In the genomic region with DNA sequence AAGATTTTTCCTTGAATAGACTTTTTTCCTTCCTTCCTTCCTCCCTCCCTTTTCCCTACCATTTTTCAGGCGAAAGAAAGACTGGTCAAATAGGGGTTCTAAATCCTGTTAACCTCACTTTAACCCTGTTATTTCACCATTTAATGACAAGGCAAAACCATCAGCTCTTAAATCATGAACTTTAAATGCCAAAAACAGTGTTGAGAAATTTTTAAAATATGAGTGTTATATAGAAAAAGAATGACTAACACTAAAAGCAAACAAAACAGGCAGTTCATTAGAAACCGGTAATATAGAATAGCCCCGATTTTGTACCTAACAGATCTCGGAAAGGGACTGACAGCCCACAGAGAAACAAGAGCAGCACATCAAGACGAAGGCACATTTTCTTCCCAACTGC, we compare ENCODE assay signal across 8 cellular contexts. TPM values are rescaled to one million over a fixed set of nuclear protein-coding genes. Genes with fewer than 3 reads are reported as not detected.
A peak's percentile ranks its signal among the peaks of the same experiment; 100 is the strongest.
DNase-seq lines count a peak whose midpoint lies in the region; ATAC-seq, FAIRE-seq and TF ChIP-seq lines count a peak whose summit lies in the region.

No MANE protein-coding gene starts in this region.

- H3K4me1 Mint-ChIP-seq in natural killer cell treated with Interleukin-12 subunit alpha and Interleukin-12 subunit beta and Interleukin-15 and Interleukin-18, amount 100 ng/mL, for 72 hours (ENCODE audit: low read depth in 2 of 2): peaks cover 63 to 68% of the 10 kb centered on the region in 2 donors

- no peak for FAIRE-seq in bronchial epithelial cell (lab: Jason Lieb, UNC)

- H3K4me3 Mint-ChIP-seq in natural killer cell treated with Interleukin-12 subunit alpha and Interleukin-12 subunit beta and Interleukin-15 and Interleukin-18, amount 100 ng/mL, for 72 hours: peak overlapping the region; percentile 97

- DNase-seq in GM12864 (ENCODE audit: low read depth) (no peak), bronchial epithelial cell (ENCODE audit: low read depth) (peak; percentile 90), UCSD-AML1 (lab: John Stamatoyannopoulos, UW; ENCODE audit: unreplicated experiment) (no peak), globus pallidus (ENCODE audit: low spot score) (no peak), NCI-H2081 (lab: John Stamatoyannopoulos, UW) (no peak), NCI-H345 treated with DMSO at 0.1 percent for 48 hours (lab: John Stamatoyannopoulos, UW; ENCODE audit: unreplicated experiment) (no peak)
- no peak for DNase-seq in natural killer cell treated with Interleukin-12 subunit alpha and Interleukin-12 subunit beta and Interleukin-15 and Interleukin-18, amount 100 ng/mL, for 72 hours (ENCODE audit: low spot score)

- H3K4me3 ChIP-seq in GM12864 (ENCODE audit: low read depth, low read length): peak overlapping the region; percentile 50
- H3K4me3 ChIP-seq in bronchial epithelial cell (ENCODE audit: low read depth, low read length): peak overlapping the region; percentile 24

- no peaks in the 10 kb centered on the region for H3K27me3 ChIP-seq in bronchial epithelial cell (ENCODE audit: control insufficient read depth, insufficient read depth, low read length)

- TF ChIP-seq CTCF in GM12864 (IDR thresholded peaks at IDR 0.05; ENCODE audit: low read depth, low read length, missing control alignments): no peak
- TF ChIP-seq CTCF in bronchial epithelial cell (IDR thresholded peaks at IDR 0.05; ENCODE audit: insufficient read depth, low read length, severe bottlenecking): no peak

- no peaks in the 10 kb centered on the region for H3K36me3 Mint-ChIP-seq in natural killer cell treated with Interleukin-12 subunit alpha and Interleukin-12 subunit beta and Interleukin-15 and Interleukin-18, amount 100 ng/mL, for 72 hours

- peak; percentile 0 for ATAC-seq in HG03108 (IDR thresholded peaks at IDR 0.05; ENCODE audit: unreplicated experiment)
- ATAC-seq in natural killer cell treated with Interleukin-12 subunit alpha and Interleukin-12 subunit beta and Interleukin-15 and Interleukin-18, amount 100 ng/mL, for 72 hours: no peak

- H3K9me3 Mint-ChIP-seq in natural killer cell treated with Interleukin-12 subunit alpha and Interleukin-12 subunit beta and Interleukin-15 and Interleukin-18, amount 100 ng/mL, for 72 hours: peaks cover 3% of the 10 kb centered on the region

- H3K36me3 ChIP-seq in bronchial epithelial cell (ENCODE audit: control insufficient read depth, insufficient read depth, low read length): no peaks in the 10 kb centered on the region

- H3K27ac Mint-ChIP-seq in natural killer cell treated with Interleukin-12 subunit alpha and Interleukin-12 subunit beta and Interleukin-15 and Interleukin-18, amount 100 ng/mL, for 72 hours: peak overlapping the region; percentile 93 to 97

- no peaks in the 10 kb centered on the region for H3K27me3 Mint-ChIP-seq in natural killer cell treated with Interleukin-12 subunit alpha and Interleukin-12 subunit beta and Interleukin-15 and Interleukin-18, amount 100 ng/mL, for 72 hours

RNA-seq across cellular contexts. Expression of gene CEP85L, which starts 57.3 kb away (rescaled TPM):
- 6.7 and 7.1 TPM in 2 replicates for total RNA-seq in bronchial epithelial cell
- total RNA-seq in natural killer cell treated with Interleukin-12 subunit alpha and Interleukin-12 subunit beta and Interleukin-15 and Interleukin-18, amount 100 ng/mL, for 72 hours: 10 to 100 TPM; 35.7 to 47.4 TPM
